In the genomic region with DNA sequence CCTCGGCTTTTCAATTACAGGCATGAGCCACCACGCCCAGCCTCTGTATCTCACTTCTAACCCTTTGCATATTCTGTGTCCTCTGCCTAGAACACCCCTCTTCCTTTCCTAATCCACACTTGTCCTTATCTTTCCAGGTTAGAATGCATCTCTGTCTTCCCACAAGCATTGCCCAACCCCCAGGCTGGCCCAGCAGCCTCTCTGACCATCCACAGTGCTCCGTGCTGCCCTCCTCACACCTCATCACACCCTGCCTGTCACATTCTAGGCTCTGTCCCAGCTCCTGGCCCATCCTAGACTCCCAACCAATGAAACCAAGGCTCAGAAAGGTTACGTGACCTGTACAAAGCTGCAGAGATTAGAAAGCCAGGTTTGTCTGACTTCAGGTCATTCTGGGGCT, we compare ENCODE assay signal across 21 cellular contexts. TPM values are rescaled to one million over a fixed set of nuclear protein-coding genes. Genes with fewer than 3 reads are reported as not detected.
DNase-seq lines count a peak whose midpoint lies in the region; ATAC-seq and TF ChIP-seq lines count a peak whose summit lies in the region.
"Had no signal": no experiment of that assay in that cellular context is flagged by ENCODE, and none has a peak within 500 bp of the region (broad histone marks: within the 10 kb centered on the region; RNA-seq: fewer than 3 reads in every experiment).

No MANE protein-coding gene starts in this region.

- H3K4me1 Mint-ChIP-seq in activated naive CD4-positive, alpha-beta T cell treated with anti-CD3 and anti-CD28 coated beads for 36 hours (ENCODE audit: low read depth): peaks cover 11% of the 10 kb centered on the region
- peaks cover 24% of the 10 kb centered on the region for H3K4me1 Mint-ChIP-seq in activated T-helper 1 cell treated with anti-CD3 and anti-CD28 coated beads, Interleukin-12 subunit alpha, Interleukin-12 subunit beta, Interleukin-2, Interleukin-4 antibody, amounts not matched to agents 30 ng/mL and 10 ng/mL and 1 ng/mL, durations not matched to agents 14 hours and 24 hours and 36 hours (ENCODE audit: low read depth)
- peaks cover 6 to 20% of the 10 kb centered on the region in 2 donors for H3K4me1 Mint-ChIP-seq in natural killer cell

- H3K9me3 Mint-ChIP-seq in activated naive CD4-positive, alpha-beta T cell treated with anti-CD3 and anti-CD28 coated beads for 36 hours: peaks cover 3% of the 10 kb centered on the region
- peaks cover 4% of the 10 kb centered on the region for H3K9me3 Mint-ChIP-seq in activated T-helper 1 cell treated with anti-CD3 and anti-CD28 coated beads, Interleukin-12 subunit alpha, Interleukin-12 subunit beta, Interleukin-2, Interleukin-4 antibody, amounts not matched to agents 30 ng/mL and 10 ng/mL and 1 ng/mL, durations not matched to agents 14 hours and 24 hours and 36 hours
- H3K9me3 Mint-ChIP-seq in natural killer cell: no peaks in the 10 kb centered on the region
- H3K9me3 Mint-ChIP-seq: HFFc6, neural crest cell had no signal

- no peak for ATAC-seq in natural killer cell

- H3K27me3 Mint-ChIP-seq in activated naive CD4-positive, alpha-beta T cell treated with anti-CD3 and anti-CD28 coated beads for 36 hours (ENCODE audit: low read depth): no peaks in the 10 kb centered on the region
- no peaks in the 10 kb centered on the region for H3K27me3 Mint-ChIP-seq in activated T-helper 1 cell treated with anti-CD3 and anti-CD28 coated beads, Interleukin-12 subunit alpha, Interleukin-12 subunit beta, Interleukin-2, Interleukin-4 antibody, amounts not matched to agents 30 ng/mL and 10 ng/mL and 1 ng/mL, durations not matched to agents 14 hours and 24 hours and 36 hours (ENCODE audit: insufficient read depth)
- H3K27me3 Mint-ChIP-seq in natural killer cell (ENCODE audit: low read depth in 2 of 2): no peaks in the 10 kb centered on the region

- CTCF ChIA-PET in activated naive CD4-positive, alpha-beta T cell treated with anti-CD3 and anti-CD28 coated beads for 36 hours (lab: Charles Lee): no interaction called here

- no peak for TF ChIP-seq CTCF in natural killer cell (IDR thresholded peaks at IDR 0.05)

- H3K4me3 Mint-ChIP-seq in activated naive CD4-positive, alpha-beta T cell treated with anti-CD3 and anti-CD28 coated beads for 36 hours: no peak overlapping the region
- no peak overlapping the region for H3K4me3 Mint-ChIP-seq in activated T-helper 1 cell treated with anti-CD3 and anti-CD28 coated beads, Interleukin-12 subunit alpha, Interleukin-12 subunit beta, Interleukin-2, Interleukin-4 antibody, amounts not matched to agents 30 ng/mL and 10 ng/mL and 1 ng/mL, durations not matched to agents 14 hours and 24 hours and 36 hours
- H3K4me3 Mint-ChIP-seq in natural killer cell: no peak overlapping the region
- H3K4me3 Mint-ChIP-seq: HFFc6, neural crest cell had no signal

- intact Hi-C loops in activated naive CD4-positive, alpha-beta T cell treated with anti-CD3 and anti-CD28 coated beads for 36 hours (cut with micrococcal nuclease): no loop called here
- intact Hi-C loops in activated T-helper 1 cell treated with anti-CD3 and anti-CD28 coated beads, Interleukin-12 subunit alpha, Interleukin-12 subunit beta, Interleukin-2, Interleukin-4 antibody, amounts not matched to agents 30 ng/mL and 10 ng/mL and 1 ng/mL, durations not matched to agents 14 hours and 24 hours and 36 hours (cut with micrococcal nuclease): no loop called here
- intact Hi-C loops in natural killer cell (cut with micrococcal nuclease): no loop called here

- peak overlapping the region; percentile 78 for H3K27ac Mint-ChIP-seq in activated naive CD4-positive, alpha-beta T cell treated with anti-CD3 and anti-CD28 coated beads for 36 hours
- peak overlapping the region; percentile 21 for H3K27ac Mint-ChIP-seq in activated T-helper 1 cell treated with anti-CD3 and anti-CD28 coated beads, Interleukin-12 subunit alpha, Interleukin-12 subunit beta, Interleukin-2, Interleukin-4 antibody, amounts not matched to agents 30 ng/mL and 10 ng/mL and 1 ng/mL, durations not matched to agents 14 hours and 24 hours and 36 hours
- H3K27ac Mint-ChIP-seq in natural killer cell: peak overlapping the region; percentile 25 to 66
- H3K27ac Mint-ChIP-seq: HFFc6 had no signal

- H3K36me3 Mint-ChIP-seq in activated naive CD4-positive, alpha-beta T cell treated with anti-CD3 and anti-CD28 coated beads for 36 hours (ENCODE audit: low read depth): peaks cover 76% of the 10 kb centered on the region
- peaks cover 71% of the 10 kb centered on the region for H3K36me3 Mint-ChIP-seq in activated T-helper 1 cell treated with anti-CD3 and anti-CD28 coated beads, Interleukin-12 subunit alpha, Interleukin-12 subunit beta, Interleukin-2, Interleukin-4 antibody, amounts not matched to agents 30 ng/mL and 10 ng/mL and 1 ng/mL, durations not matched to agents 14 hours and 24 hours and 36 hours (ENCODE audit: low read depth)
- peaks cover 14% of the 10 kb centered on the region for H3K36me3 Mint-ChIP-seq in natural killer cell

- DNase-seq in activated naive CD4-positive, alpha-beta T cell treated with anti-CD3 and anti-CD28 coated beads for 36 hours: no peak
- DNase-seq in activated naive CD4-positive, alpha-beta T cell treated with Interleukin-2 at 50 U/mL for 16 hours: no peak
- no peak for DNase-seq in activated T-helper 1 cell treated with anti-CD3 and anti-CD28 coated beads, Interleukin-12 subunit alpha, Interleukin-12 subunit beta, Interleukin-2, Interleukin-4 antibody, amounts not matched to agents 30 ng/mL and 10 ng/mL and 1 ng/mL, durations not matched to agents 14 hours and 24 hours and 36 hours (ENCODE audit: low spot score)
- no peak for DNase-seq in natural killer cell
- no peak for DNase-seq in KG1 (lab: John Stamatoyannopoulos, UW)
- no peak for DNase-seq in HK-2 (ENCODE audit: unreplicated experiment)
- DNase-seq: activated gamma-delta T cell treated with Interleukin-2 at 50 U/mL for 16 hours; brain microvascular endothelial cell; dermis blood vessel endothelial cell; foreskin melanocyte; HFFc6; Karpas-422; kidney glomerular epithelial cell; mesenchymal stem cell; NCI-H1048; NCI-H2081 treated with DMSO at 0.1 percent for 48 hours; stimulated activated CD4-positive, alpha-beta T cell treated with anti-CD3 and anti-CD28 coated beads, Interleukin-4, amount 100 ng/mL, for 4 hours had no signal

RNA-seq across cellular contexts. Expression of gene JAK3, which starts 11.3 kb away (rescaled TPM):
- total RNA-seq in activated naive CD4-positive, alpha-beta T cell treated with anti-CD3 and anti-CD28 coated beads for 36 hours: 100 to 1,000 TPM; 231 to 235 TPM
- total RNA-seq in activated T-helper 1 cell treated with anti-CD3 and anti-CD28 coated beads, Interleukin-12 subunit alpha, Interleukin-12 subunit beta, Interleukin-2, Interleukin-4 antibody, amounts not matched to agents 30 ng/mL and 10 ng/mL and 1 ng/mL, durations not matched to agents 14 hours and 24 hours and 36 hours: 222 and 227 TPM in 2 replicates
- total RNA-seq in natural killer cell: 100 to 1,000 TPM in 1 of 3 donors, 10 to 100 TPM in 2; 72.1 to 105 (median 96.1) TPM

RNA-seq across cellular contexts. Expression of gene INSL3, which starts 15.2 kb away (rescaled TPM):
- total RNA-seq in activated naive CD4-positive, alpha-beta T cell treated with anti-CD3 and anti-CD28 coated beads for 36 hours: 1 to 10 TPM; 5.7 to 5.9 TPM
- 8.7 and 9.3 TPM in 2 replicates for total RNA-seq in activated T-helper 1 cell treated with anti-CD3 and anti-CD28 coated beads, Interleukin-12 subunit alpha, Interleukin-12 subunit beta, Interleukin-2, Interleukin-4 antibody, amounts not matched to agents 30 ng/mL and 10 ng/mL and 1 ng/mL, durations not matched to agents 14 hours and 24 hours and 36 hours
- 1 to 10 TPM; 1.5 to 2.9 (median 1.7) TPM for total RNA-seq in natural killer cell
- total RNA-seq: dermis blood vessel endothelial cell, epithelial cell of proximal tubule, HFFc6, neural crest cell, subcutaneous adipose tissue, urinary bladder had no signal

RNA-seq across cellular contexts. Expression of gene RPL18A, which starts 23.2 kb away (rescaled TPM):
- total RNA-seq in activated naive CD4-positive, alpha-beta T cell treated with anti-CD3 and anti-CD28 coated beads for 36 hours: 1,000 to 10,000 TPM; 4,021 to 4,160 TPM
- total RNA-seq in activated T-helper 1 cell treated with anti-CD3 and anti-CD28 coated beads, Interleukin-12 subunit alpha, Interleukin-12 subunit beta, Interleukin-2, Interleukin-4 antibody, amounts not matched to agents 30 ng/mL and 10 ng/mL and 1 ng/mL, durations not matched to agents 14 hours and 24 hours and 36 hours: 2,494 and 2,556 TPM in 2 replicates
- total RNA-seq in natural killer cell: 1,000 to 10,000 TPM; 1,015 to 1,285 (median 1,208) TPM

RNA-seq across cellular contexts. Expression of gene SLC5A5, which starts 35.2 kb away (rescaled TPM):
- total RNA-seq in activated naive CD4-positive, alpha-beta T cell treated with anti-CD3 and anti-CD28 coated beads for 36 hours: 1 to 10 TPM; 1.1 to 1.2 TPM
- 1.1 TPM in 2 replicates for total RNA-seq in activated T-helper 1 cell treated with anti-CD3 and anti-CD28 coated beads, Interleukin-12 subunit alpha, Interleukin-12 subunit beta, Interleukin-2, Interleukin-4 antibody, amounts not matched to agents 30 ng/mL and 10 ng/mL and 1 ng/mL, durations not matched to agents 14 hours and 24 hours and 36 hours
- total RNA-seq in natural killer cell: under 1 TPM; 0.25 to 0.43 (median 0.26) TPM
- total RNA-seq: dermis blood vessel endothelial cell, epithelial cell of proximal tubule, HFFc6, neural crest cell, subcutaneous adipose tissue, urinary bladder had no signal

RNA-seq across cellular contexts. Expression of gene B3GNT3, which starts 41.6 kb away (rescaled TPM):
- total RNA-seq in activated naive CD4-positive, alpha-beta T cell treated with anti-CD3 and anti-CD28 coated beads for 36 hours: under 1 TPM; 0.17 to 0.19 TPM
- not detected in 2 replicates for total RNA-seq in activated T-helper 1 cell treated with anti-CD3 and anti-CD28 coated beads, Interleukin-12 subunit alpha, Interleukin-12 subunit beta, Interleukin-2, Interleukin-4 antibody, amounts not matched to agents 30 ng/mL and 10 ng/mL and 1 ng/mL, durations not matched to agents 14 hours and 24 hours and 36 hours
- not detected for total RNA-seq in natural killer cell
- total RNA-seq: dermis blood vessel endothelial cell, HFFc6, neural crest cell had no signal

Comparison
In these comparisons a context has a peak if more than half of its experiments do, and no peak if none do; other contexts are left out.
1. H3K27ac Mint-ChIP-seq: peak in every context shown above with its lines; median percentile 78 in activated naive CD4-positive, alpha-beta T cell treated with anti-CD3 and anti-CD28 coated beads for 36 hours; 46 in natural killer cell; 21 in activated T-helper 1 cell treated with anti-CD3 and anti-CD28 coated beads, Interleukin-12 subunit alpha, Interleukin-12 subunit beta, Interleukin-2, Interleukin-4 antibody, amounts not matched to agents 30 ng/mL and 10 ng/mL and 1 ng/mL, durations not matched to agents 14 hours and 24 hours and 36 hours.